Comparison of ENCODE assay signal across 15 cellular contexts in genomic region chr17:64500487-64500859, GRCh38. TPM values are rescaled to one million over a fixed set of nuclear protein-coding genes. Genes with fewer than 3 reads are reported as not detected.
DNase-seq lines count a peak whose midpoint lies in the region; ATAC-seq and TF ChIP-seq lines count a peak whose summit lies in the region.
"Had no signal": no experiment of that assay in that cellular context is flagged by ENCODE, and none has a peak within 500 bp of the region (broad histone marks: within the 10 kb centered on the region; RNA-seq: fewer than 3 reads in every experiment).

No MANE protein-coding gene starts in this region.

- H3K36me3 Mint-ChIP-seq in MCF 10A (ENCODE audit: insufficient read depth, unreplicated experiment) (peaks cover 92% of the 10 kb centered on the region), T-cell (peaks cover 59% of the 10 kb centered on the region), type B pancreatic cell (peaks cover 60% of the 10 kb centered on the region)

- H3K27ac Mint-ChIP-seq in MCF 10A (ENCODE audit: low read depth, unreplicated experiment) (no peak overlapping the region), T-cell (peak overlapping the region; percentile 41 to 68), type B pancreatic cell (peak overlapping the region; percentile 100)
- H3K27ac Mint-ChIP-seq: T-helper 2 cell treated with Interferon-gamma antibody and Interleukin-4, amounts not matched to agents 5 μg/mL and 100 μg/mL, for 36 hours had no signal

- no peak for TF ChIP-seq CTCF in MCF 10A (IDR thresholded peaks at IDR 0.05; ENCODE audit: unreplicated experiment)
- TF ChIP-seq CTCF in breast epithelium (IDR thresholded peaks at IDR 0.05): no peak
- no peak for TF ChIP-seq CTCF in type B pancreatic cell (conservative IDR thresholded peaks at IDR 0.05)
- no peak for TF ChIP-seq CTCF in tibial nerve (IDR thresholded peaks at IDR 0.05)

- H3K9me3 Mint-ChIP-seq in MCF 10A (ENCODE audit: unreplicated experiment) (no peaks in the 10 kb centered on the region), T-cell (no peaks in the 10 kb centered on the region), type B pancreatic cell (no peaks in the 10 kb centered on the region)
- H3K9me3 Mint-ChIP-seq: T-helper 2 cell treated with Interferon-gamma antibody and Interleukin-4, amounts not matched to agents 5 μg/mL and 100 μg/mL, for 36 hours had no signal

- TF ChIP-seq POLR2A in breast epithelium (IDR thresholded peaks at IDR 0.05) (no peak), tibial nerve (IDR thresholded peaks at IDR 0.05) (no peak)

- no peaks in the 10 kb centered on the region for H3K27me3 ChIP-seq in breast epithelium
- no peaks in the 10 kb centered on the region for H3K27me3 ChIP-seq in tibial nerve

- no peaks in the 10 kb centered on the region for H3K27me3 Mint-ChIP-seq in MCF 10A (ENCODE audit: insufficient read depth, unreplicated experiment)
- no peaks in the 10 kb centered on the region for H3K27me3 Mint-ChIP-seq in T-cell
- H3K27me3 Mint-ChIP-seq in type B pancreatic cell: peaks cover under 1% of the 10 kb centered on the region

- H3K9me3 ChIP-seq in breast epithelium: no peaks in the 10 kb centered on the region
- H3K9me3 ChIP-seq in tibial nerve: no peaks in the 10 kb centered on the region
- H3K9me3 ChIP-seq: prostate gland had no signal

- H3K27ac ChIP-seq in breast epithelium: no peak overlapping the region
- H3K27ac ChIP-seq in tibial nerve: no peak overlapping the region
- H3K27ac ChIP-seq: prostate gland had no signal

- ATAC-seq in T-cell (replicated peaks in 1 of 4): no peak
- ATAC-seq in HG03175 (IDR thresholded peaks at IDR 0.05; ENCODE audit: unreplicated experiment): no peak
- ATAC-seq: HCT116 had no signal

- WGBS in tibial nerve, 2 donors: 86 to 89% methylated on average over 8 of the region's 8 CpGs

- intact Hi-C loops in MCF 10A (cut with micrococcal nuclease): no loop called here
- intact Hi-C loops in breast epithelium (cut with DNase I; ENCODE audit: low total_unique reads): loop anchor here (10.0 kb wide), 1 partner anchor 176 kb away; no protein-coding TSS in a partner anchor

- CTCF ChIA-PET in MCF 10A (lab: Yijun Ruan, JAX): interaction anchor here (0.6 to 1.8 kb wide), 3 partner anchors 79 to 84 kb away, joined by 4 to 8 read pairs (median 4); no protein-coding TSS in a partner anchor
- CTCF ChIA-PET in T-cell (lab: Charles Lee): no interaction called here

- H3K4me3 Mint-ChIP-seq in MCF 10A (ENCODE audit: unreplicated experiment): peak overlapping the region; percentile 10
- peak overlapping the region in 1 of 3 donors; percentile 100 for H3K4me3 Mint-ChIP-seq in T-cell
- peak overlapping the region; percentile 40 for H3K4me3 Mint-ChIP-seq in type B pancreatic cell
- H3K4me3 Mint-ChIP-seq: T-helper 2 cell treated with Interferon-gamma antibody and Interleukin-4, amounts not matched to agents 5 μg/mL and 100 μg/mL, for 36 hours had no signal

- H3K36me3 ChIP-seq in breast epithelium: peaks cover 25% of the 10 kb centered on the region
- peaks cover 15 to 69% (median 49%) of the 10 kb centered on the region in 3 donors for H3K36me3 ChIP-seq in tibial nerve

- DNase-seq in MCF 10A (ENCODE audit: unreplicated experiment) (no peak), breast epithelium (ENCODE audit: low spot score in 2 of 2) (no peak), T-cell (no peak), kidney tubule cell (ENCODE audit: low spot score) (peak; percentile 7), type B pancreatic cell (ENCODE audit: extremely low spot score, unreplicated experiment) (no peak), tibial nerve (ENCODE audit: low spot score in 2 of 2) (no peak), dermis blood vessel endothelial cell (no peak)
- DNase-seq: cortex of kidney; GDM1; NCI-H1105; stimulated activated CD4-positive, alpha-beta T cell treated with anti-CD3 and anti-CD28 coated beads, Interleukin-2, amount 100 ng/mL, for 24 hours had no signal

- H3K4me1 ChIP-seq in breast epithelium (peaks cover 0 to 15% of the 10 kb centered on the region in 2 donors), tibial nerve (peaks cover 0 to 83% (median 35%) of the 10 kb centered on the region in 4 donors)

- POLR2A ChIA-PET in MCF 10A (lab: Yijun Ruan, JAX) (interaction anchor here (0.9 kb wide), 1 partner anchor 82 kb away, joined by 3 read pairs; no protein-coding TSS in a partner anchor), T-cell (lab: Charles Lee) (no interaction called here)

- H3K4me3 ChIP-seq in breast epithelium (no peak overlapping the region), tibial nerve (no peak overlapping the region)
- H3K4me3 ChIP-seq: prostate gland had no signal

- H3K4me1 Mint-ChIP-seq in MCF 10A (ENCODE audit: insufficient read depth, unreplicated experiment) (peaks cover 55% of the 10 kb centered on the region), T-cell (peaks cover 90 to 99% (median 91%) of the 10 kb centered on the region in 3 donors), type B pancreatic cell (ENCODE audit: unreplicated experiment) (peaks cover 55% of the 10 kb centered on the region)

- TF ChIP-seq EP300 in tibial nerve (IDR thresholded peaks at IDR 0.05): no peak

- no TSS peak for BruUV-seq in MCF 10A (replicated peaks; lab: Mats Ljungman, UMichigan)

RNA-seq across cellular contexts. Expression of gene POLG2, which starts 3.6 kb away (rescaled TPM):
- total RNA-seq in MCF 10A (2022) (27.5 and 29.4 TPM in 2 replicates), breast epithelium (10 to 100 TPM in 2 of 3 donors, 1 to 10 TPM in 1; 3.2 to 18.7 (median 12.8) TPM), T-cell (10 to 100 TPM; 43.1 to 71.4 (median 59.3) TPM), type B pancreatic cell (ENCODE audit: low replicate concordance) (15.4 and 22.9 TPM in 2 replicates), tibial nerve (10 to 100 TPM in 2 of 4 donors, 1 to 10 TPM in 2; 5.9 to 17.1 (median 10.3) TPM), dermis blood vessel endothelial cell (5.9 and 8.7 TPM in 2 replicates)

RNA-seq across cellular contexts. Expression of gene DDX5, which starts 5.6 kb away (rescaled TPM):
- 832 and 905 TPM in 2 replicates for total RNA-seq in MCF 10A (2022)
- 100 to 1,000 TPM; 616 to 794 (median 655) TPM for total RNA-seq in breast epithelium
- total RNA-seq in T-cell: 1,000 to 10,000 TPM; 1,461 to 3,147 (median 1,608) TPM
- total RNA-seq in type B pancreatic cell (ENCODE audit: low replicate concordance): 729 and 758 TPM in 2 replicates
- 100 to 1,000 TPM; 471 to 820 (median 648) TPM for total RNA-seq in tibial nerve
- total RNA-seq in dermis blood vessel endothelial cell: 520 and 574 TPM in 2 replicates

RNA-seq across cellular contexts. Expression of gene CEP95, which starts 6.3 kb away (rescaled TPM):
- total RNA-seq in MCF 10A (2022): 57.2 and 61.6 TPM in 2 replicates
- 10 to 100 TPM; 56.5 to 74.4 (median 73.2) TPM for total RNA-seq in breast epithelium
- 100 to 1,000 TPM in 2 of 5 donors, 10 to 100 TPM in 3; 77.0 to 168 (median 91.9) TPM for total RNA-seq in T-cell
- 52.1 and 76.2 TPM in 2 replicates for total RNA-seq in type B pancreatic cell (ENCODE audit: low replicate concordance)
- total RNA-seq in tibial nerve: 10 to 100 TPM; 45.7 to 73.9 (median 59.3) TPM
- total RNA-seq in dermis blood vessel endothelial cell: 16.1 and 23.1 TPM in 2 replicates

RNA-seq across cellular contexts. Expression of gene MILR1, which starts 51.6 kb away (rescaled TPM):
- 9.8 and 15.8 TPM in 2 replicates for total RNA-seq in MCF 10A (2022)
- 1 to 10 TPM; 3.1 to 8.3 (median 4.3) TPM for total RNA-seq in breast epithelium
- under 1 TPM in 2 of 5 donors, not detected in 3; 0.22 to 0.76 TPM for total RNA-seq in T-cell
- not detected in 2 replicates for total RNA-seq in type B pancreatic cell (ENCODE audit: low replicate concordance)
- total RNA-seq in tibial nerve: 10 to 100 TPM in 1 of 4 donors, 1 to 10 TPM in 3; 3.1 to 27.0 (median 6.4) TPM
- 2.7 and 3.2 TPM in 2 replicates for total RNA-seq in dermis blood vessel endothelial cell
